Comparison of ENCODE assay signal across 20 cellular contexts in genomic region chr2:10253596-10254372, GRCh38. TPM values are rescaled to one million over a fixed set of nuclear protein-coding genes. Genes with fewer than 3 reads are reported as not detected.
DNase-seq lines count a peak whose midpoint lies in the region; ATAC-seq and TF ChIP-seq lines count a peak whose summit lies in the region.
"Had no signal": no experiment of that assay in that cellular context is flagged by ENCODE, and none has a peak within 500 bp of the region (broad histone marks: within the 10 kb centered on the region; RNA-seq: fewer than 3 reads in every experiment).

No MANE protein-coding gene starts in this region.

- peaks cover 23 to 48% (median 41%) of the 10 kb centered on the region in 10 experiments for H3K4me1 ChIP-seq in BLaER1 treated with 17β-estradiol and CSF1 and Interleukin-3, amounts not matched to agents 10 nM and 100 nM
- H3K4me1 ChIP-seq in colonic mucosa (no peaks in the 10 kb centered on the region), mesendoderm (ENCODE audit: control insufficient read depth, low read depth, low read length) (no peaks in the 10 kb centered on the region)
- H3K4me1 ChIP-seq: breast epithelium, HAP-1, psoas muscle had no signal

- H3K4me3 ChIP-seq in BLaER1 treated with 17β-estradiol and CSF1 and Interleukin-3, amounts not matched to agents 10 nM and 100 nM: no peak overlapping the region
- H3K4me3 ChIP-seq in H7 (ENCODE audit: insufficient read depth, low read depth, low read length): no peak overlapping the region
- no peak overlapping the region for H3K4me3 ChIP-seq in colonic mucosa
- H3K4me3 ChIP-seq in mesendoderm (ENCODE audit: low read length): no peak overlapping the region
- no peak overlapping the region for H3K4me3 ChIP-seq in brain microvascular endothelial cell (ENCODE audit: low read depth, low read length)
- H3K4me3 ChIP-seq: breast epithelium, HAP-1, psoas muscle, transverse colon had no signal

- no peak for ATAC-seq in HG02970 (IDR thresholded peaks at IDR 0.05; ENCODE audit: low FRiP score, unreplicated experiment)
- ATAC-seq: stimulated activated naive CD8-positive, alpha-beta T cell treated with anti-CD3 and anti-CD28 coated beads, Interleukin-15, amount 100 ng/mL, for 72 hours; T-cell had no signal

- H3K23ac ChIP-seq in mesendoderm (ENCODE audit: low read length): no peak overlapping the region

- DNase-seq in H7 (peak; percentile 55), colonic mucosa (peak; percentile 37), mesendoderm (peak; percentile 68), brain microvascular endothelial cell (no peak), NCI-H2081 treated with DMSO at 0.1 percent for 48 hours (lab: John Stamatoyannopoulos, UW) (no peak)
- no peak for DNase-seq in stimulated activated CD4-positive, alpha-beta T cell treated with anti-CD3 and anti-CD28 coated beads, Interleukin-2, amount 100 ng/mL, for 24 hours
- DNase-seq: activated CD4-positive, alpha-beta T cell treated with anti-CD3 and anti-CD28 coated beads, Interleukin-2, amount 10 ng/mL, durations not matched to agents 24 days and 14 days; activated CD8-positive, alpha-beta memory T cell treated with anti-CD3 and anti-CD28 coated beads, Interleukin-2, amount 50 U/mL, for 48 hours; activated effector memory CD4-positive, alpha-beta T cell treated with Interleukin-2 at 50 U/mL for 16 hours; midbrain; SIG-M5; stimulated activated CD4-positive, alpha-beta T cell treated with anti-CD3 and anti-CD28 coated beads, Interleukin-4, amount 100 ng/mL, for 4 hours; stimulated activated naive CD8-positive, alpha-beta T cell treated with anti-CD3 and anti-CD28 coated beads, Interleukin-15, amount 100 ng/mL, for 72 hours; T-cell; transverse colon had no signal

- peak overlapping the region in 1 of 11 experiments; percentile 4; a peak in 1 of 22 replicates for H3K27ac ChIP-seq in BLaER1 treated with 17β-estradiol and CSF1 and Interleukin-3, amounts not matched to agents 10 nM and 100 nM
- H3K27ac ChIP-seq in colonic mucosa: no peak overlapping the region
- H3K27ac ChIP-seq in mesendoderm (ENCODE audit: low read depth, low read length): no peak overlapping the region
- H3K27ac ChIP-seq in brain microvascular endothelial cell: no peak overlapping the region
- H3K27ac ChIP-seq: breast epithelium, psoas muscle, transverse colon had no signal

- no peak overlapping the region for H2BK120ac ChIP-seq in mesendoderm (ENCODE audit: low read depth, low read length)

- H2AK5ac ChIP-seq in mesendoderm (ENCODE audit: low read length): no peak overlapping the region

- in situ Hi-C loops in brain microvascular endothelial cell (cut with HindIII; ENCODE audit: low pct_ligation_motif_present, low sequenced_read_pairs): no loop called here

- H3K27me3 ChIP-seq in BLaER1 treated with 17β-estradiol and CSF1 and Interleukin-3, amounts not matched to agents 10 nM and 100 nM: peaks cover 0 to 75% (median 0%) of the 10 kb centered on the region in 11 experiments; a peak in 8 of 22 replicates
- H3K27me3 ChIP-seq in H7 (ENCODE audit: control insufficient read depth, insufficient read depth, low read length) (no peaks in the 10 kb centered on the region), colonic mucosa (no peaks in the 10 kb centered on the region), mesendoderm (ENCODE audit: insufficient read depth, low read length, poor library complexity) (no peaks in the 10 kb centered on the region), brain microvascular endothelial cell (replicated peaks) (no peaks in the 10 kb centered on the region)
- H3K27me3 ChIP-seq: transverse colon had no signal

- H3K79me2 ChIP-seq in mesendoderm (ENCODE audit: control insufficient read depth, insufficient read depth, low read length): no peaks in the 10 kb centered on the region

- no peak overlapping the region for H3K4ac ChIP-seq in mesendoderm (ENCODE audit: low read depth, low read length)

- H4K20me1 ChIP-seq in BLaER1 treated with 17β-estradiol and CSF1 and Interleukin-3, amounts not matched to agents 10 nM and 100 nM: peaks cover 0 to 19% (median 0%) of the 10 kb centered on the region in 11 experiments; a peak in 4 of 22 replicates

- no peak overlapping the region for H3K56ac ChIP-seq in mesendoderm (ENCODE audit: low read length)

- H4K8ac ChIP-seq in mesendoderm (ENCODE audit: low read depth, low read length): no peak overlapping the region

- H3K79me1 ChIP-seq in mesendoderm (ENCODE audit: low read length): no peaks in the 10 kb centered on the region

- H3K9ac ChIP-seq in BLaER1 treated with 17β-estradiol and CSF1 and Interleukin-3, amounts not matched to agents 10 nM and 100 nM: no peak overlapping the region; a peak in 1 of 22 replicates
- H3K9ac ChIP-seq in colonic mucosa (ENCODE audit: low read depth in 2 of 2, low read length in 2 of 2) (no peak overlapping the region), mesendoderm (ENCODE audit: low read length) (no peak overlapping the region)

- H3K36me3 ChIP-seq in BLaER1 treated with 17β-estradiol and CSF1 and Interleukin-3, amounts not matched to agents 10 nM and 100 nM: peaks cover 0 to 6% (median 0%) of the 10 kb centered on the region in 11 experiments; a peak in 1 of 22 replicates
- no peaks in the 10 kb centered on the region for H3K36me3 ChIP-seq in H7 (replicated peaks; ENCODE audit: control insufficient read depth, insufficient read depth, low read length)
- no peaks in the 10 kb centered on the region for H3K36me3 ChIP-seq in colonic mucosa
- no peaks in the 10 kb centered on the region for H3K36me3 ChIP-seq in mesendoderm (ENCODE audit: control insufficient read depth, insufficient read depth, low read length)
- H3K36me3 ChIP-seq in brain microvascular endothelial cell (replicated peaks): no peaks in the 10 kb centered on the region
- H3K36me3 ChIP-seq: breast epithelium, HAP-1, transverse colon had no signal

- H4K5ac ChIP-seq in mesendoderm (ENCODE audit: low read length): no peak overlapping the region

- no peak for TF ChIP-seq CTCF in colonic mucosa (IDR thresholded peaks at IDR 0.05)
- TF ChIP-seq CTCF in brain microvascular endothelial cell (IDR thresholded peaks at IDR 0.05; ENCODE audit: low read depth, low read length, missing control alignments): no peak

- no peak overlapping the region for H2BK5ac ChIP-seq in mesendoderm (ENCODE audit: low read length)

- peaks cover 18 to 31% (median 22%) of the 10 kb centered on the region in 11 experiments for H3K9me3 ChIP-seq in BLaER1 treated with 17β-estradiol and CSF1 and Interleukin-3, amounts not matched to agents 10 nM and 100 nM (replicated peaks in 1 of 11)
- no peaks in the 10 kb centered on the region for H3K9me3 ChIP-seq in colonic mucosa

- peak overlapping the region in 9 of 11 experiments; percentile 4 to 72 (median 45); a peak in 11 of 22 replicates for H3K4me2 ChIP-seq in BLaER1 treated with 17β-estradiol and CSF1 and Interleukin-3, amounts not matched to agents 10 nM and 100 nM
- no peak overlapping the region for H3K4me2 ChIP-seq in mesendoderm (ENCODE audit: low read length)

- H2BK15ac ChIP-seq in mesendoderm (replicated peaks; ENCODE audit: low read depth): no peak overlapping the region

- no CpG with 5 or more reads among the region's 18 CpGs for WGBS in mesendoderm (ENCODE audit: extremely low coverage, insufficient coverage, low lambda C conversion rate)

- no peak overlapping the region for H3K18ac ChIP-seq in mesendoderm (ENCODE audit: low read length)

- intact Hi-C loops in colonic mucosa (cut with DNase I): no loop called here

RNA-seq across cellular contexts. Expression of gene HPCAL1, which starts 48.9 kb away (rescaled TPM):
- 21.8 and 22.0 TPM in 2 replicates for total RNA-seq in H7 (2014; rRNA removed; shearing (Covaris generic))
- total RNA-seq in colonic mucosa: 10 to 100 TPM; 64.5 to 85.7 TPM
- 9.2 TPM for polyA plus RNA-seq in mesendoderm (2013, experiment 1 of 2)
- 8.8 TPM for polyA plus RNA-seq in mesendoderm (2013, experiment 2 of 2)

Comparison
In these comparisons a context has a peak if more than half of its experiments do, and no peak if none do; other contexts are left out.
1. DNase-seq: peak in H7 (single experiment), colonic mucosa (single experiment) and mesendoderm (single experiment); none in stimulated activated CD4-positive, alpha-beta T cell treated with anti-CD3 and anti-CD28 coated beads, Interleukin-2, amount 100 ng/mL, for 24 hours (0 of 2), brain microvascular endothelial cell (single experiment) and NCI-H2081 treated with DMSO at 0.1 percent for 48 hours (single experiment).